26 cellular contexts compared by ENCODE assay signal in the genomic region with DNA sequence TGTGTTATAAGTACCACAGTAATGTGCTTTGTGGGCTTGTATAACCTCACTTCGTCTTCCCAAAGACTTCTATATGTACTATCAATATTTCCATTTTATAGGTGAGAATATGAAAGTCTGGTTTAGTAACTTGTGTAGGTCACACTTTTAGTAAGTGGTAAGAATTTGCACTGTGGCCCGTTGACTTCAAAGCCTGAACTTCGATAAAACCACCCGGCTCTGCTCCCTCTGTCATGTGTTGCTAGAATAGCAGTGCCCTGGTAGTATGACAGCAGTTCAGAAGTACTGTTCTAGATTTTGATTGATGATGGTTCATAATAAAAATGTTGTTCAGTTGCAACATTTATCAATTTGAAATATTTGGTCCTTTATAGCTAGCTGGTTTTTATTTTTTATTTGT.
A peak's percentile ranks its signal among the peaks of the same experiment; 100 is the strongest.
DNase-seq lines count a peak whose midpoint lies in the region; ATAC-seq, FAIRE-seq and TF ChIP-seq lines count a peak whose summit lies in the region.
"Had no signal": no experiment of that assay in that cellular context is flagged by ENCODE, and none has a peak within 500 bp of the region (broad histone marks: within the 10 kb centered on the region; RNA-seq: fewer than 3 reads in every experiment).

No MANE protein-coding gene starts in this region.

- CTCF ChIA-PET in CD4-positive, alpha-beta T cell (lab: Charles Lee) = interaction anchor here (1.3 kb wide), 1 partner anchor 16 kb away, joined by 3 read pairs; no protein-coding TSS in a partner anchor
- CTCF ChIA-PET in naive thymus-derived CD4-positive, alpha-beta T cell (lab: Charles Lee) = interaction anchor here (0.7 to 1.5 kb wide), 2 partner anchors 29 to 90 kb away, joined by 3 to 4 read pairs; no protein-coding TSS in a partner anchor

- H3K36me3 Mint-ChIP-seq in CD4-positive, alpha-beta T cell (ENCODE audit: low read depth) = peaks cover 96% of the 10 kb centered on the region
- peaks cover 21 to 63% (median 38%) of the 10 kb centered on the region in 5 donors for H3K36me3 Mint-ChIP-seq in naive thymus-derived CD4-positive, alpha-beta T cell

- H3K4me1 Mint-ChIP-seq in CD4-positive, alpha-beta T cell (ENCODE audit: low read depth) = peaks cover 37% of the 10 kb centered on the region
- H3K4me1 Mint-ChIP-seq in naive thymus-derived CD4-positive, alpha-beta T cell = peaks cover 11 to 52% (median 34%) of the 10 kb centered on the region in 7 donors
- H3K4me1 Mint-ChIP-seq: activated CD8-positive, alpha-beta memory T cell treated with anti-CD3 and anti-CD28 coated beads, Interleukin-2, amount 10 ng/mL, durations not matched to agents 7 days and 5 days had no signal

- no peak for FAIRE-seq in D721Med (lab: Jason Lieb, UNC)
- FAIRE-seq: A204.1, frontal cortex had no signal

- peaks cover 15 to 98% (median 29%) of the 10 kb centered on the region in 3 experiments for H3K36me3 ChIP-seq in naive thymus-derived CD4-positive, alpha-beta T cell (ENCODE audit: control insufficient read depth in 2 of 3, insufficient read depth in 3 of 3, low read length in 3 of 3)
- H3K36me3 ChIP-seq: brain microvascular endothelial cell, WERI-Rb-1 had no signal

- no peaks in the 10 kb centered on the region for H3K4me1 ChIP-seq in naive thymus-derived CD4-positive, alpha-beta T cell (ENCODE audit: control insufficient read depth in 2 of 2, insufficient read depth in 2 of 2, low read length in 2 of 2)
- H3K4me1 ChIP-seq: colonic mucosa, esophagus muscularis mucosa had no signal

- POLR2A ChIA-PET in CD4-positive, alpha-beta T cell (lab: Charles Lee) = interaction anchor here (0.7 kb wide), 1 partner anchor 14 kb away, joined by 3 read pairs; no protein-coding TSS in a partner anchor
- POLR2A ChIA-PET in naive thymus-derived CD4-positive, alpha-beta T cell (lab: Charles Lee) = no interaction called here

- no peaks in the 10 kb centered on the region for H3K9me3 Mint-ChIP-seq in CD4-positive, alpha-beta T cell
- peaks cover 0 to 2% (median 0%) of the 10 kb centered on the region in 11 donors for H3K9me3 Mint-ChIP-seq in naive thymus-derived CD4-positive, alpha-beta T cell
- H3K9me3 Mint-ChIP-seq: HFFc6; neural progenitor cell; T-helper 2 cell treated with Interferon-gamma antibody and Interleukin-4, amounts not matched to agents 5 μg/mL and 100 μg/mL, for 36 hours had no signal

- no peak overlapping the region for H3K4me3 Mint-ChIP-seq in CD4-positive, alpha-beta T cell
- no peak overlapping the region for H3K4me3 Mint-ChIP-seq in naive thymus-derived CD4-positive, alpha-beta T cell
- H3K4me3 Mint-ChIP-seq: activated CD8-positive, alpha-beta memory T cell treated with anti-CD3 and anti-CD28 coated beads, Interleukin-2, amount 10 ng/mL, durations not matched to agents 7 days and 5 days; B cell; HFFc6; neural progenitor cell; T-helper 2 cell treated with Interferon-gamma antibody and Interleukin-4, amounts not matched to agents 5 μg/mL and 100 μg/mL, for 36 hours had no signal

- H3K27ac Mint-ChIP-seq in CD4-positive, alpha-beta T cell = peak overlapping the region; percentile 45
- H3K27ac Mint-ChIP-seq in naive thymus-derived CD4-positive, alpha-beta T cell = peak overlapping the region in 4 of 9 donors; percentile 32 to 78 (median 57)
- H3K27ac Mint-ChIP-seq: activated CD8-positive, alpha-beta memory T cell treated with anti-CD3 and anti-CD28 coated beads, Interleukin-2, amount 10 ng/mL, durations not matched to agents 7 days and 5 days; B cell; HFFc6; neural progenitor cell; T-helper 2 cell treated with Interferon-gamma antibody and Interleukin-4, amounts not matched to agents 5 μg/mL and 100 μg/mL, for 36 hours had no signal

- H3K27ac ChIP-seq in CD4-positive, alpha-beta T cell (ENCODE audit: low read depth, low read length) = no peak overlapping the region
- H3K27ac ChIP-seq in naive thymus-derived CD4-positive, alpha-beta T cell (ENCODE audit: low read depth, low read length) = no peak overlapping the region
- H3K27ac ChIP-seq: brain microvascular endothelial cell, colonic mucosa, esophagus muscularis mucosa, GM23248, neural progenitor cell, SK-N-MC, upper lobe of left lung, WERI-Rb-1 had no signal

- intact Hi-C loops in CD4-positive, alpha-beta T cell (cut with DNase I, micrococcal nuclease) = no loop called here
- intact Hi-C loops in naive thymus-derived CD4-positive, alpha-beta T cell (cut with micrococcal nuclease) = no loop called here

- no peaks in the 10 kb centered on the region for H3K9me3 ChIP-seq in CD4-positive, alpha-beta T cell (ENCODE audit: control insufficient read depth, low read length)
- H3K9me3 ChIP-seq in naive thymus-derived CD4-positive, alpha-beta T cell (ENCODE audit: control insufficient read depth in 2 of 3, low read length in 3 of 3) = no peaks in the 10 kb centered on the region
- H3K9me3 ChIP-seq: colonic mucosa, esophagus muscularis mucosa, upper lobe of left lung had no signal

- H3K27me3 ChIP-seq in CD4-positive, alpha-beta T cell (ENCODE audit: control insufficient read depth, insufficient read depth, low read length) = no peaks in the 10 kb centered on the region
- H3K27me3 ChIP-seq in naive thymus-derived CD4-positive, alpha-beta T cell (ENCODE audit: control insufficient read depth in 2 of 2, insufficient read depth in 2 of 2, low read length in 2 of 2) = no peaks in the 10 kb centered on the region
- H3K27me3 ChIP-seq: brain microvascular endothelial cell, colonic mucosa, esophagus muscularis mucosa, neural progenitor cell, upper lobe of left lung had no signal

- no peak for ATAC-seq in CD4-positive, alpha-beta T cell (ENCODE audit: poor library complexity)
- ATAC-seq in naive thymus-derived CD4-positive, alpha-beta T cell = peak; percentile 53
- ATAC-seq in GM19351 (IDR thresholded peaks at IDR 0.05; ENCODE audit: unreplicated experiment) = no peak
- ATAC-seq: activated CD8-positive, alpha-beta memory T cell treated with anti-CD3 and anti-CD28 coated beads, Interleukin-2, amount 10 ng/mL, durations not matched to agents 7 days and 5 days had no signal

- no peak overlapping the region for H3K4me3 ChIP-seq in naive thymus-derived CD4-positive, alpha-beta T cell (ENCODE audit: low read length)
- H3K4me3 ChIP-seq: colonic mucosa, esophagus muscularis mucosa, GM23248, neural progenitor cell, SK-N-MC, upper lobe of left lung had no signal

- TF ChIP-seq CTCF in CD4-positive, alpha-beta T cell (IDR thresholded peaks at IDR 0.05) = no peak
- no peak for TF ChIP-seq CTCF in D721Med (IDR thresholded peaks at IDR 0.05; ENCODE audit: insufficient read depth, missing control alignments)

- H3K27me3 Mint-ChIP-seq in CD4-positive, alpha-beta T cell = no peaks in the 10 kb centered on the region
- H3K27me3 Mint-ChIP-seq in naive thymus-derived CD4-positive, alpha-beta T cell = no peaks in the 10 kb centered on the region
- H3K27me3 Mint-ChIP-seq: activated CD8-positive, alpha-beta memory T cell treated with anti-CD3 and anti-CD28 coated beads, Interleukin-2, amount 10 ng/mL, durations not matched to agents 7 days and 5 days; B cell had no signal

- DNase-seq in activated CD4-positive, alpha-beta T cell treated with anti-CD3 and anti-CD28 coated beads for 48 hours = peak; percentile 59
- no peak for DNase-seq in activated CD4-positive, alpha-beta T cell treated with anti-CD3 and anti-CD28 coated beads, Interleukin-2, amount 50 U/mL, for 4 hours
- no peak for DNase-seq in CD4-positive, alpha-beta T cell
- peak; percentile 8 for DNase-seq in activated T-helper 9 cell treated with anti-CD3 and anti-CD28 coated beads, Interleukin-2, amount 50 U/mL, for 16 hours (ENCODE audit: low read depth)
- no peak for DNase-seq in naive thymus-derived CD4-positive, alpha-beta T cell
- DNase-seq in HK-2 (ENCODE audit: unreplicated experiment) = no peak
- DNase-seq in D721Med (ENCODE audit: insufficient read length, low spot score) = no peak
- DNase-seq: activated CD8-positive, alpha-beta memory T cell treated with anti-CD3 and anti-CD28 coated beads, Interleukin-2, amount 10 ng/mL, durations not matched to agents 7 days and 5 days; brain microvascular endothelial cell; colonic mucosa; GM23248; HFFc6; hippocampal formation; NCI-H1048; NCI-H187 treated with DMSO at 0.1 percent for 48 hours; NCI-H526 treated with DMSO at 0.1 percent for 48 hours; upper lobe of left lung; WERI-Rb-1 had no signal

Comparison
In these comparisons a context has a peak if more than half of its experiments do, and no peak if none do; other contexts are left out.
1. DNase-seq: peak in activated CD4-positive, alpha-beta T cell treated with anti-CD3 and anti-CD28 coated beads for 48 hours (single experiment) and activated T-helper 9 cell treated with anti-CD3 and anti-CD28 coated beads, Interleukin-2, amount 50 U/mL, for 16 hours (single experiment); none in activated CD4-positive, alpha-beta T cell treated with anti-CD3 and anti-CD28 coated beads, Interleukin-2, amount 50 U/mL, for 4 hours (0 of 2), CD4-positive, alpha-beta T cell (0 of 10), naive thymus-derived CD4-positive, alpha-beta T cell (0 of 9), HK-2 (single experiment) and D721Med (single experiment).